In the genomic region with DNA sequence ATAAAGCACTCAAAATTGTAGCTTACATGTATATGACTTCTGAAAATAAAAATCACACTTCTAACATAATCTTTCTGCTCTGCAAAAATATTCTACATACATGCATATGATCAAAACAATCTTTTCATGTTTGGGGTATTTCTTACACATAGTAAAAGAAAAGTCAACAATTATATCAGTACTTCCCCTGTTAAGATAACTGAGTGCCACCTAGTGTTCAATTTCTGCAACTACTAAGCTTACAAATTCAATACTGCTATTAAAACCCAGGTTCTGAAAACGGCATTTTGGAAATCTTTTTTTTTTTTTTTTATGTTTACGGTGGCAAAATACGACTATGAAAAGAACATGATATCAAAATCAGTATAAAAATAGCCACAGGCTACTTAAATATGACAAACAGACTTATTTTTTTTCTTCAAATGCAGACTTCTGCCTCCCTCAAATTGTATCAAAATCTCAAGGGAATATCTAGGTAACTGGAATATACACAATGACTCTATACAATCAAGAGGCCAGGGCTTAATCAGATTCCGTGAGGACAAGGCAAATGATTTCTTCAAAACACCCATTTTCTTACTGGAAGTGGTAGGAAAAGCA, we compare ENCODE assay signal across 9 cellular contexts. TPM values are rescaled to one million over a fixed set of nuclear protein-coding genes. Genes with fewer than 3 reads are reported as not detected.
DNase-seq lines count a peak whose midpoint lies in the region; ATAC-seq, FAIRE-seq and TF ChIP-seq lines count a peak whose summit lies in the region.
"Not testable (repeated sequence)": the region's sequence is repeated elsewhere in the genome, so short reads cannot be mapped to it uniquely, and the experiment has no call there.
"Had no signal": no experiment of that assay in that cellular context is flagged by ENCODE, and none has a peak within 500 bp of the region (broad histone marks: within the 10 kb centered on the region; RNA-seq: fewer than 3 reads in every experiment).

No MANE protein-coding gene starts in this region.

- H3K4me3 Mint-ChIP-seq in central memory CD8-positive, alpha-beta T cell; neural crest cell: not testable (repeated sequence)

- H3K36me3 Mint-ChIP-seq in central memory CD8-positive, alpha-beta T cell (ENCODE audit: insufficient read depth); neural crest cell (ENCODE audit: low read depth): not testable (repeated sequence)

- H3K4me1 ChIP-seq in left ventricle myocardium inferior: not testable (repeated sequence)

- H3K9me3 Mint-ChIP-seq in central memory CD8-positive, alpha-beta T cell; neural crest cell: not testable (repeated sequence)

- TF ChIP-seq CTCF in GM10266 (IDR thresholded peaks at IDR 0.05; ENCODE audit: control insufficient read depth, insufficient read depth, low read depth, missing control alignments): peak; percentile 9
- TF ChIP-seq CTCF in left ventricle myocardium inferior (IDR thresholded peaks at IDR 0.05; ENCODE audit: borderline replicate concordance): peak; percentile 54
- TF ChIP-seq CTCF in neural crest cell (conservative IDR thresholded peaks at IDR 0.05): peak; percentile 63

- FAIRE-seq in A204.1 (lab: Jason Lieb, UNC) (peak; percentile 91), TTC549 (lab: Jason Lieb, UNC) (peak; percentile 70)

- peaks cover 18% of the 10 kb centered on the region for H3K27me3 ChIP-seq in left ventricle myocardium inferior (ENCODE audit: low read depth)

- not testable (repeated sequence) for H3K36me3 ChIP-seq in left ventricle myocardium inferior

- DNase-seq in GM10266 (ENCODE audit: extremely low spot score); central memory CD8-positive, alpha-beta T cell (ENCODE audit: low spot score in 2 of 2); left ventricle myocardium inferior; neural crest cell (ENCODE audit: low read depth, low spot score): not testable (repeated sequence)
- peak; percentile 50 for DNase-seq in NCI-H2171 treated with DMSO at 0.1 percent for 48 hours (lab: John Stamatoyannopoulos, UW)

- H3K27me3 Mint-ChIP-seq in central memory CD8-positive, alpha-beta T cell: peaks cover 20% of the 10 kb centered on the region
- H3K27me3 Mint-ChIP-seq in neural crest cell (ENCODE audit: low read depth): not testable (repeated sequence)

- not testable (repeated sequence) for H3K27ac Mint-ChIP-seq in central memory CD8-positive, alpha-beta T cell (ENCODE audit: low read depth); neural crest cell (ENCODE audit: unreplicated experiment)

- peak; percentile 53 for ATAC-seq in HG02970 (IDR thresholded peaks at IDR 0.05; ENCODE audit: low FRiP score, unreplicated experiment)
- peak; percentile 77 for ATAC-seq in central memory CD8-positive, alpha-beta T cell (replicated peaks; ENCODE audit: extremely low read depth, poor library complexity, severe bottlenecking)

- intact Hi-C loops in left ventricle myocardium inferior (cut with micrococcal nuclease): not testable (repeated sequence)

- H3K4me1 Mint-ChIP-seq in central memory CD8-positive, alpha-beta T cell; neural crest cell: not testable (repeated sequence)

- not testable (repeated sequence) for H3K9me3 ChIP-seq in left ventricle myocardium inferior (replicated peaks)

- H3K4me3 ChIP-seq in left ventricle myocardium inferior: not testable (repeated sequence)

- not testable (repeated sequence) for H3K27ac ChIP-seq in left ventricle myocardium inferior (replicated peaks)

RNA-seq across cellular contexts. Expression of gene RNU1-3, which starts 18.1 kb away (rescaled TPM):
- 6,072 TPM for total RNA-seq in left ventricle myocardium inferior
- total RNA-seq in neural crest cell: 2,478 and 3,042 TPM in 2 replicates
- total RNA-seq: M059J had no signal

RNA-seq across cellular contexts. Expression of gene RNU1-4, which starts 55.5 kb away (rescaled TPM):
- 6,072 TPM for total RNA-seq in left ventricle myocardium inferior
- 2,478 and 3,042 TPM in 2 replicates for total RNA-seq in neural crest cell
- total RNA-seq: M059J had no signal

Comparison
In these comparisons a context has a peak if more than half of its experiments do, and no peak if none do; other contexts are left out.
1. CTCF ChIP-seq: peak in every context shown above with its lines; median percentile 63 in neural crest cell; 54 in left ventricle myocardium inferior; 9 in GM10266.